In genomic region chr5:95621839-95622629, GRCh38 we compare ENCODE assay signal across 9 cellular contexts. TPM values are rescaled to one million over a fixed set of nuclear protein-coding genes. Genes with fewer than 3 reads are reported as not detected.
DNase-seq lines count a peak whose midpoint lies in the region; ATAC-seq and TF ChIP-seq lines count a peak whose summit lies in the region.
"Had no signal": no experiment of that assay in that cellular context is flagged by ENCODE, and none has a peak within 500 bp of the region (broad histone marks: within the 10 kb centered on the region; RNA-seq: fewer than 3 reads in every experiment).

No MANE protein-coding gene starts in this region.

- intact Hi-C loops in activated CD8-positive, alpha-beta T cell treated with anti-CD3 and anti-CD28 coated beads for 36 hours (cut with micrococcal nuclease): loop anchor here (5.0 kb wide), 1 partner anchor 65 kb away; the partner anchor contains the start of gene ARSK

- CTCF ChIA-PET in activated CD8-positive, alpha-beta T cell treated with anti-CD3 and anti-CD28 coated beads for 36 hours (lab: Charles Lee): interaction anchor here (0.7 to 2.3 kb wide), 7 partner anchors 9 to 1329 kb away, joined by 3 to 8 read pairs (median 3); partner anchors contain the start of gene RFESD

- H3K36me3 Mint-ChIP-seq in activated CD8-positive, alpha-beta T cell treated with anti-CD3 and anti-CD28 coated beads for 36 hours (ENCODE audit: low read depth): no peaks in the 10 kb centered on the region
- H3K36me3 Mint-ChIP-seq in type B pancreatic cell: peaks cover 5% of the 10 kb centered on the region

- H3K27me3 Mint-ChIP-seq in activated CD8-positive, alpha-beta T cell treated with anti-CD3 and anti-CD28 coated beads for 36 hours: peaks cover 1% of the 10 kb centered on the region
- peaks cover 70% of the 10 kb centered on the region for H3K27me3 Mint-ChIP-seq in type B pancreatic cell

- peak; percentile 10 for DNase-seq in stimulated activated CD4-positive, alpha-beta T cell treated with anti-CD3 and anti-CD28 coated beads, Interleukin-4, amount 100 ng/mL, for 24 hours
- no peak for DNase-seq in stimulated activated CD4-positive, alpha-beta T cell treated with anti-CD3 and anti-CD28 coated beads, Interleukin-12 subunit alpha, Interleukin-12 subunit beta, amount 100 ng/mL, for 4 hours
- DNase-seq in activated CD8-positive, alpha-beta T cell treated with anti-CD3 and anti-CD28 coated beads for 36 hours: peak; percentile 13
- DNase-seq in left lobe of liver (ENCODE audit: low spot score): no peak
- DNase-seq in type B pancreatic cell (ENCODE audit: extremely low spot score, unreplicated experiment): no peak
- no peak for DNase-seq in NCI-H2227 (lab: John Stamatoyannopoulos, UW; ENCODE audit: unreplicated experiment)
- DNase-seq: small intestine had no signal

- H3K4me1 Mint-ChIP-seq in activated CD8-positive, alpha-beta T cell treated with anti-CD3 and anti-CD28 coated beads for 36 hours (ENCODE audit: low read depth): peaks cover 35% of the 10 kb centered on the region
- H3K4me1 Mint-ChIP-seq in type B pancreatic cell (ENCODE audit: unreplicated experiment): peaks cover 12% of the 10 kb centered on the region

- peak overlapping the region; percentile 67 for H3K4me3 Mint-ChIP-seq in activated CD8-positive, alpha-beta T cell treated with anti-CD3 and anti-CD28 coated beads for 36 hours
- peak overlapping the region; percentile 89 for H3K4me3 Mint-ChIP-seq in type B pancreatic cell

- H3K27ac Mint-ChIP-seq in activated CD8-positive, alpha-beta T cell treated with anti-CD3 and anti-CD28 coated beads for 36 hours: peak overlapping the region; percentile 76
- H3K27ac Mint-ChIP-seq in type B pancreatic cell: peak overlapping the region; percentile 61

- H3K9me3 Mint-ChIP-seq in activated CD8-positive, alpha-beta T cell treated with anti-CD3 and anti-CD28 coated beads for 36 hours: no peaks in the 10 kb centered on the region
- H3K9me3 Mint-ChIP-seq in type B pancreatic cell: no peaks in the 10 kb centered on the region

- ATAC-seq in activated CD8-positive, alpha-beta T cell treated with anti-CD3 and anti-CD28 coated beads for 36 hours: no peak
- ATAC-seq in left lobe of liver: peak; percentile 1
- no peak for ATAC-seq in HG02981 (IDR thresholded peaks at IDR 0.05; ENCODE audit: unreplicated experiment)
- ATAC-seq in HG03457 (IDR thresholded peaks at IDR 0.05; ENCODE audit: unreplicated experiment): no peak

- POLR2A ChIA-PET in activated CD8-positive, alpha-beta T cell treated with anti-CD3 and anti-CD28 coated beads for 36 hours (lab: Charles Lee): interaction anchor here (1.1 to 4.3 kb wide), 3 partner anchors 9 to 18 kb away, joined by 4 to 23 read pairs (median 4); no protein-coding TSS in a partner anchor

- TF ChIP-seq CTCF in activated CD8-positive, alpha-beta T cell treated with anti-CD3 and anti-CD28 coated beads for 36 hours (IDR thresholded peaks at IDR 0.05): no peak
- TF ChIP-seq CTCF in type B pancreatic cell (conservative IDR thresholded peaks at IDR 0.05): no peak

RNA-seq across cellular contexts. Expression of gene GPR150, which starts 2.1 kb away (rescaled TPM):
- total RNA-seq in activated CD8-positive, alpha-beta T cell treated with anti-CD3 and anti-CD28 coated beads for 36 hours: under 1 TPM; 0.45 to 0.76 TPM
- total RNA-seq in left lobe of liver (0.23 TPM), type B pancreatic cell (ENCODE audit: low replicate concordance) (not detected in 2 replicates)

RNA-seq across cellular contexts. Expression of gene RFESD, which starts 24.5 kb away (rescaled TPM):
- 1 to 10 TPM; 9.2 to 9.8 TPM for total RNA-seq in activated CD8-positive, alpha-beta T cell treated with anti-CD3 and anti-CD28 coated beads for 36 hours
- total RNA-seq in left lobe of liver: 1.6 TPM
- total RNA-seq in type B pancreatic cell (ENCODE audit: low replicate concordance): 1.6 and 2.5 TPM in 2 replicates

Comparison
In these comparisons a context has a peak if more than half of its experiments do, and no peak if none do; other contexts are left out.
1. DNase-seq: peak in stimulated activated CD4-positive, alpha-beta T cell treated with anti-CD3 and anti-CD28 coated beads, Interleukin-4, amount 100 ng/mL, for 24 hours (single experiment) and activated CD8-positive, alpha-beta T cell treated with anti-CD3 and anti-CD28 coated beads for 36 hours (single experiment); none in stimulated activated CD4-positive, alpha-beta T cell treated with anti-CD3 and anti-CD28 coated beads, Interleukin-12 subunit alpha, Interleukin-12 subunit beta, amount 100 ng/mL, for 4 hours (single experiment), left lobe of liver (single experiment), type B pancreatic cell (single experiment) and NCI-H2227 (single experiment).